ENCODE assay signal across 8 cellular contexts in genomic region chr1:36411674-36412648, GRCh38. TPM values are rescaled to one million over a fixed set of nuclear protein-coding genes. Genes with fewer than 3 reads are reported as not detected.
DNase-seq lines count a peak whose midpoint lies in the region; ATAC-seq and TF ChIP-seq lines count a peak whose summit lies in the region.

No MANE protein-coding gene starts in this region.

- H3K27ac ChIP-seq in osteoblast (ENCODE audit: low read depth, low read length) (no peak overlapping the region), tibial artery (no peak overlapping the region)

- H3K4me1 ChIP-seq in osteoblast (ENCODE audit: insufficient read depth, low read length) (no peaks in the 10 kb centered on the region), tibial artery (peaks cover 0 to 3% (median 0%) of the 10 kb centered on the region in 4 donors)

- peak; percentile 95 for ATAC-seq in activated naive CD8-positive, alpha-beta T cell treated with anti-CD3 and anti-CD28 coated beads, Interleukin-2, amount 50 U/mL, for 24 hours
- no peak for ATAC-seq in sciatic nerve

- TF ChIP-seq CTCF in osteoblast (IDR thresholded peaks at IDR 0.05; ENCODE audit: extremely low read depth, low read depth, low read length) (peak; percentile 16), tibial artery (IDR thresholded peaks at IDR 0.05) (no peak)

- H3K36me3 ChIP-seq in H7 (replicated peaks; ENCODE audit: control insufficient read depth, insufficient read depth, low read length) (peaks cover 2% of the 10 kb centered on the region), osteoblast (ENCODE audit: insufficient read depth, low read length) (no peaks in the 10 kb centered on the region), tibial artery (peaks cover 0 to 7% (median 0%) of the 10 kb centered on the region in 3 donors)

- no peak overlapping the region for H3K4me2 ChIP-seq in osteoblast (ENCODE audit: insufficient read depth, low read length)

- peak overlapping the region; percentile 52 for H3K4me3 Mint-ChIP-seq in activated naive CD8-positive, alpha-beta T cell treated with anti-CD3 and anti-CD28 coated beads, Interleukin-2, amount 50 U/mL, for 24 hours

- no peaks in the 10 kb centered on the region for H3K27me3 ChIP-seq in H7 (ENCODE audit: control insufficient read depth, insufficient read depth, low read length)
- no peaks in the 10 kb centered on the region for H3K27me3 ChIP-seq in osteoblast (ENCODE audit: insufficient read depth, low read length)
- no peaks in the 10 kb centered on the region for H3K27me3 ChIP-seq in tibial artery

- peaks cover 17% of the 10 kb centered on the region for H3K4me1 Mint-ChIP-seq in activated naive CD8-positive, alpha-beta T cell treated with anti-CD3 and anti-CD28 coated beads, Interleukin-2, amount 50 U/mL, for 24 hours

- no peaks in the 10 kb centered on the region for H3K9me3 Mint-ChIP-seq in activated naive CD8-positive, alpha-beta T cell treated with anti-CD3 and anti-CD28 coated beads, Interleukin-2, amount 50 U/mL, for 24 hours

- H3K79me2 ChIP-seq in osteoblast (ENCODE audit: insufficient read depth, low read length) = no peaks in the 10 kb centered on the region

- no peak overlapping the region for H2AFZ ChIP-seq in osteoblast (ENCODE audit: low read length)

- H3K4me3 ChIP-seq in H7 (ENCODE audit: insufficient read depth, low read depth, low read length) (no peak overlapping the region), osteoblast (ENCODE audit: insufficient read depth, low read length) (no peak overlapping the region), tibial artery (no peak overlapping the region)

- H3K36me3 Mint-ChIP-seq in activated naive CD8-positive, alpha-beta T cell treated with anti-CD3 and anti-CD28 coated beads, Interleukin-2, amount 50 U/mL, for 24 hours (ENCODE audit: low read depth) = no peaks in the 10 kb centered on the region

- H3K9me3 ChIP-seq in osteoblast (ENCODE audit: low read depth, low read length) (no peaks in the 10 kb centered on the region), tibial artery (no peaks in the 10 kb centered on the region)

- DNase-seq in H7 (peak; percentile 43), NCI-H748 (lab: John Stamatoyannopoulos, UW; ENCODE audit: unreplicated experiment) (peak; percentile 76), osteoblast (ENCODE audit: insufficient read length, low spot score, missing footprints) (no peak), sciatic nerve (ENCODE audit: low spot score) (no peak), globus pallidus (ENCODE audit: low spot score) (no peak), NCI-H1694 treated with DMSO at 0.1 percent for 48 hours (lab: John Stamatoyannopoulos, UW) (no peak), tibial artery (no peak)
- DNase-seq in activated naive CD8-positive, alpha-beta T cell treated with anti-CD3 and anti-CD28 coated beads, Interleukin-2, amount 50 U/mL, for 24 hours = peak; percentile 52

- intact Hi-C loops in sciatic nerve (cut with DNase I) (no loop called here), tibial artery (cut with DNase I; ENCODE audit: low total_unique reads) (no loop called here)

- H4K20me1 ChIP-seq in osteoblast (ENCODE audit: insufficient read depth, low read length) = no peaks in the 10 kb centered on the region

- peak overlapping the region; percentile 74 for H3K27ac Mint-ChIP-seq in activated naive CD8-positive, alpha-beta T cell treated with anti-CD3 and anti-CD28 coated beads, Interleukin-2, amount 50 U/mL, for 24 hours

- H3K27me3 Mint-ChIP-seq in activated naive CD8-positive, alpha-beta T cell treated with anti-CD3 and anti-CD28 coated beads, Interleukin-2, amount 50 U/mL, for 24 hours = no peaks in the 10 kb centered on the region

RNA-seq across cellular contexts. Expression of gene LSM10, which starts 14.3 kb away (rescaled TPM):
- 14.4 and 14.5 TPM in 2 replicates for total RNA-seq in H7 (2014; rRNA removed; shearing (Covaris generic))
- total RNA-seq in osteoblast (4.4 and 6.2 TPM in 2 replicates), sciatic nerve (27.7 TPM)

RNA-seq across cellular contexts. Expression of gene STK40, which starts 26.2 kb away (rescaled TPM):
- total RNA-seq in H7 (2014; rRNA removed; shearing (Covaris generic)) = 25.0 and 25.6 TPM in 2 replicates
- 11.9 and 12.4 TPM in 2 replicates for total RNA-seq in osteoblast
- 47.2 TPM for total RNA-seq in sciatic nerve

RNA-seq across cellular contexts. Expression of gene OSCP1, which starts 38.3 kb away (rescaled TPM):
- 3.9 and 4.6 TPM in 2 replicates for total RNA-seq in H7 (2014; rRNA removed; shearing (Covaris generic))
- total RNA-seq in osteoblast (14.5 and 15.6 TPM in 2 replicates), sciatic nerve (9.8 TPM)

RNA-seq across cellular contexts. Expression of gene MRPS15, which starts 52.2 kb away (rescaled TPM):
- 145 and 190 TPM in 2 replicates for total RNA-seq in H7 (2014; rRNA removed; shearing (Covaris generic))
- total RNA-seq in osteoblast (77.1 and 77.2 TPM in 2 replicates), sciatic nerve (41.5 TPM)

Comparison
In these comparisons a context has a peak if more than half of its experiments do, and no peak if none do; other contexts are left out.
1. DNase-seq: peak in H7 (single experiment), NCI-H748 (single experiment) and activated naive CD8-positive, alpha-beta T cell treated with anti-CD3 and anti-CD28 coated beads, Interleukin-2, amount 50 U/mL, for 24 hours (single experiment); none in osteoblast (single experiment), sciatic nerve (single experiment), globus pallidus (single experiment), NCI-H1694 treated with DMSO at 0.1 percent for 48 hours (single experiment) and tibial artery (0 of 2).